Comparison of ENCODE assay signal across 9 cellular contexts in genomic region chrX:107714196-107714811, GRCh38.
DNase-seq lines count a peak whose midpoint lies in the region; ATAC-seq, FAIRE-seq and TF ChIP-seq lines count a peak whose summit lies in the region.
"Had no signal": no experiment of that assay in that cellular context is flagged by ENCODE, and none has a peak within 500 bp of the region (broad histone marks: within the 10 kb centered on the region; RNA-seq: fewer than 3 reads in every experiment).

No MANE protein-coding gene starts in this region.

- peak overlapping the region; percentile 46 to 88 (median 82) for H3K9ac ChIP-seq in skeletal muscle tissue (ENCODE audit: low read depth in 1 of 3, low read length in 3 of 3)

- BruUV-seq in Caco-2 (replicated peaks; lab: Mats Ljungman, UMichigan), result no TSS peak

- POLR2A ChIA-PET in activated CD8-positive, alpha-beta T cell treated with anti-CD3 and anti-CD28 coated beads, Interleukin-2, amount 10 ng/mL, durations not matched to agents 7 days and 5 days (lab: Charles Lee), result interaction anchor here (3.7 to 11.6 kb wide), 2 partner anchors 38 to 86 kb away, joined by 18 to 292 read pairs; partner anchors contain the start of gene PRPS1
- POLR2A ChIA-PET in Caco-2 (lab: Charles Lee), result no interaction called here

- H3K36me3 ChIP-seq in skeletal muscle tissue (ENCODE audit: control insufficient read depth in 3 of 3, insufficient read depth in 3 of 3, low read length in 3 of 3) (peaks cover 12 to 14% (median 13%) of the 10 kb centered on the region in 3 donors), Caco-2 (ENCODE audit: control insufficient read depth, insufficient read depth, low read length) (no peaks in the 10 kb centered on the region)

- peaks cover 53% of the 10 kb centered on the region for H3K4me1 Mint-ChIP-seq in activated CD8-positive, alpha-beta T cell treated with anti-CD3 and anti-CD28 coated beads, Interleukin-2, amount 10 ng/mL, durations not matched to agents 7 days and 5 days (ENCODE audit: low read depth)
- peaks cover 15% of the 10 kb centered on the region for H3K4me1 Mint-ChIP-seq in Caco-2 (ENCODE audit: low read depth, unreplicated experiment)

- H3K27me3 ChIP-seq in skeletal muscle tissue (ENCODE audit: control insufficient read depth in 3 of 3, insufficient read depth in 3 of 3, low read length in 3 of 3) (peaks cover 0 to 5% (median 0%) of the 10 kb centered on the region in 3 donors), Caco-2 (replicated peaks; ENCODE audit: control insufficient read depth, insufficient read depth, low read length) (no peaks in the 10 kb centered on the region)

- no peak for ATAC-seq in activated CD8-positive, alpha-beta T cell treated with anti-CD3 and anti-CD28 coated beads, Interleukin-2, amount 10 ng/mL, durations not matched to agents 7 days and 5 days

- intact Hi-C loops in Caco-2 (cut with micrococcal nuclease; ENCODE audit: unreplicated experiment), result no loop called here

- H3K9me3 Mint-ChIP-seq in activated CD8-positive, alpha-beta T cell treated with anti-CD3 and anti-CD28 coated beads, Interleukin-2, amount 10 ng/mL, durations not matched to agents 7 days and 5 days (ENCODE audit: insufficient read depth), result no peaks in the 10 kb centered on the region
- H3K9me3 Mint-ChIP-seq in Caco-2 (ENCODE audit: unreplicated experiment), result no peaks in the 10 kb centered on the region

- TF ChIP-seq POLR2A in GM12892 (IDR thresholded peaks at IDR 0.05; ENCODE audit: low read depth, low read length), result no peak

- CTCF ChIA-PET in activated CD8-positive, alpha-beta T cell treated with anti-CD3 and anti-CD28 coated beads, Interleukin-2, amount 10 ng/mL, durations not matched to agents 7 days and 5 days (lab: Charles Lee), result interaction anchor here (0.6 to 14.6 kb wide), 2 partner anchors 15 to 38 kb away, joined by 3 to 308 read pairs; no protein-coding TSS in a partner anchor
- CTCF ChIA-PET in Caco-2 (lab: Charles Lee), result no interaction called here

- H3K27ac ChIP-seq in skeletal muscle tissue (ENCODE audit: low read depth, low read length), result peak overlapping the region; percentile 69

- no peaks in the 10 kb centered on the region for H3K27me3 Mint-ChIP-seq in activated CD8-positive, alpha-beta T cell treated with anti-CD3 and anti-CD28 coated beads, Interleukin-2, amount 10 ng/mL, durations not matched to agents 7 days and 5 days (ENCODE audit: low read depth)
- H3K27me3 Mint-ChIP-seq in Caco-2 (ENCODE audit: insufficient read depth, unreplicated experiment), result no peaks in the 10 kb centered on the region

- H3K4me3 ChIP-seq in fibroblast of the aortic adventitia (ENCODE audit: low read depth, low read length) (no peak overlapping the region), skeletal muscle tissue (ENCODE audit: low read length in 3 of 3) (peak overlapping the region; percentile 52 to 88 (median 59)), Caco-2 (ENCODE audit: low read depth, low read length) (no peak overlapping the region)

- H3K27ac Mint-ChIP-seq in activated CD8-positive, alpha-beta T cell treated with anti-CD3 and anti-CD28 coated beads, Interleukin-2, amount 10 ng/mL, durations not matched to agents 7 days and 5 days, result peak overlapping the region; percentile 83
- H3K27ac Mint-ChIP-seq in Caco-2 (ENCODE audit: unreplicated experiment), result no peak overlapping the region

- H3K36me3 Mint-ChIP-seq in activated CD8-positive, alpha-beta T cell treated with anti-CD3 and anti-CD28 coated beads, Interleukin-2, amount 10 ng/mL, durations not matched to agents 7 days and 5 days (ENCODE audit: low read depth), result peaks cover 28% of the 10 kb centered on the region
- peaks cover 6% of the 10 kb centered on the region for H3K36me3 Mint-ChIP-seq in Caco-2 (ENCODE audit: insufficient read depth, unreplicated experiment)

- DNase-seq in GM12892 (ENCODE audit: insufficient read length), result no peak
- no peak for DNase-seq in activated CD8-positive, alpha-beta T cell treated with anti-CD3 and anti-CD28 coated beads, Interleukin-2, amount 10 ng/mL, durations not matched to agents 7 days and 5 days
- DNase-seq in fibroblast of the aortic adventitia (ENCODE audit: low read depth), result no peak
- DNase-seq in putamen (ENCODE audit: low spot score), result no peak
- DNase-seq in Caco-2, result no peak
- DNase-seq in Ammon's horn (ENCODE audit: low spot score), result no peak
- no peak for DNase-seq in NCI-H2081 (lab: John Stamatoyannopoulos, UW)
- DNase-seq: NCI-H1105 treated with DMSO at 0.1 percent for 48 hours had no signal

- FAIRE-seq in GM12892 (lab: Jason Lieb, UNC), result peak; percentile 42

- H3K4me1 ChIP-seq in skeletal muscle tissue (ENCODE audit: control insufficient read depth in 3 of 3, insufficient read depth in 3 of 3, low read length in 3 of 3) (peaks cover 52 to 73% (median 62%) of the 10 kb centered on the region in 3 donors), Caco-2 (peaks cover 5% of the 10 kb centered on the region; the same call in 1 of the 2 replicates)

- H3K4me3 Mint-ChIP-seq in activated CD8-positive, alpha-beta T cell treated with anti-CD3 and anti-CD28 coated beads, Interleukin-2, amount 10 ng/mL, durations not matched to agents 7 days and 5 days, result peak overlapping the region; percentile 90
- no peak overlapping the region for H3K4me3 Mint-ChIP-seq in Caco-2 (ENCODE audit: unreplicated experiment)

- peak; percentile 10 for TF ChIP-seq CTCF in fibroblast of the aortic adventitia (IDR thresholded peaks at IDR 0.05; ENCODE audit: insufficient read depth, low read length)
- no peak for TF ChIP-seq CTCF in Caco-2 (IDR thresholded peaks at IDR 0.05; ENCODE audit: insufficient read depth in 1 of 2, low read depth in 1 of 2, low read length in 1 of 2, severe bottlenecking in 1 of 2, unreplicated experiment in 1 of 2)

- H3K9me3 ChIP-seq in skeletal muscle tissue (ENCODE audit: control insufficient read depth in 3 of 3, low read length in 3 of 3) (no peaks in the 10 kb centered on the region), Caco-2 (no peaks in the 10 kb centered on the region)

Comparison
In these comparisons a context has a peak if more than half of its experiments do, and no peak if none do; other contexts are left out.
1. H3K4me3 ChIP-seq: peak in skeletal muscle tissue (3 of 3); none in fibroblast of the aortic adventitia (single experiment) and Caco-2 (single experiment).